ENCODE assay signal across 30 cellular contexts in genomic region chr15:24747376-24747775, GRCh38.
"Had no signal": no experiment of that assay in that cellular context is flagged by ENCODE, and none has a peak within 500 bp of the region (broad histone marks: within the 10 kb centered on the region; RNA-seq: fewer than 3 reads in every experiment).

No MANE protein-coding gene starts in this region.

- H3K27me3 ChIP-seq: adrenal gland, ascending aorta, body of pancreas, brain microvascular endothelial cell, breast epithelium, cardiac muscle cell had no signal

- DNase-seq: activated effector memory CD4-positive, alpha-beta T cell treated with anti-CD3 and anti-CD28 coated beads, Interleukin-2, amount 50 U/mL, for 16 hours; activated effector memory CD4-positive, alpha-beta T cell treated with Interleukin-2 at 50 U/mL for 16 hours; activated gamma-delta T cell; activated gamma-delta T cell treated with Interleukin-2 at 50 U/mL for 16 hours; activated naive CD4-positive, alpha-beta T cell; activated naive CD4-positive, alpha-beta T cell treated with anti-CD3 and anti-CD28 coated beads for 36 hours; activated naive CD4-positive, alpha-beta T cell treated with anti-CD3 and anti-CD28 coated beads, Interleukin-2, amount 10 ng/mL, durations not matched to agents 7 days and 5 days; activated naive CD4-positive, alpha-beta T cell treated with anti-CD3 and anti-CD28 coated beads, Interleukin-2, amount 50 U/mL, for 16 hours; activated naive CD4-positive, alpha-beta T cell treated with Interleukin-2 at 50 U/mL for 16 hours; activated naive CD8-positive, alpha-beta T cell treated with anti-CD3 and anti-CD28 coated beads for 36 hours; activated naive CD8-positive, alpha-beta T cell treated with anti-CD3 and anti-CD28 coated beads, Interleukin-2, amount 10 ng/mL, durations not matched to agents 7 days and 5 days; activated naive CD8-positive, alpha-beta T cell treated with anti-CD3 and anti-CD28 coated beads, Interleukin-2, amount 50 U/mL, for 24 hours; activated T-cell treated with anti-CD3 and anti-CD28 coated beads, Interleukin-2, amount 50 U/mL, for 1 hour; activated T-cell treated with anti-CD3 and anti-CD28 coated beads, Interleukin-2, amount 50 U/mL, for 24 hours; activated T-cell treated with anti-CD3 and anti-CD28 coated beads, Interleukin-2, amount 50 U/mL, for 4 hours; activated T-cell treated with anti-CD3 and anti-CD28 coated beads, Interleukin-2, amount 50 U/mL, for 48 hours; activated T-cell treated with anti-CD3 and anti-CD28 coated beads, Interleukin-2, amount 50 U/mL, for 72 hours; adrenal gland; amniotic stem cell; amygdala; anterior cingulate cortex; aorta; body of pancreas; brain microvascular endothelial cell; caudate nucleus; central memory CD4-positive, alpha-beta T cell; cerebellar nuclear complex had no signal

- H3K36me3 ChIP-seq: adrenal gland, ascending aorta, brain microvascular endothelial cell, breast epithelium, cardiac muscle cell had no signal

- H3K4me3 ChIP-seq: adrenal gland, ascending aorta, body of pancreas, breast epithelium, cardiac muscle cell had no signal

- H3K4me1 ChIP-seq: adrenal gland, ascending aorta, body of pancreas, breast epithelium had no signal

- H3K9me3 ChIP-seq: adrenal gland, ascending aorta, body of pancreas had no signal

- H3K27ac ChIP-seq: adrenal gland, ascending aorta, body of pancreas, brain microvascular endothelial cell, breast epithelium, cardiac muscle cell had no signal
